In the genomic region with DNA sequence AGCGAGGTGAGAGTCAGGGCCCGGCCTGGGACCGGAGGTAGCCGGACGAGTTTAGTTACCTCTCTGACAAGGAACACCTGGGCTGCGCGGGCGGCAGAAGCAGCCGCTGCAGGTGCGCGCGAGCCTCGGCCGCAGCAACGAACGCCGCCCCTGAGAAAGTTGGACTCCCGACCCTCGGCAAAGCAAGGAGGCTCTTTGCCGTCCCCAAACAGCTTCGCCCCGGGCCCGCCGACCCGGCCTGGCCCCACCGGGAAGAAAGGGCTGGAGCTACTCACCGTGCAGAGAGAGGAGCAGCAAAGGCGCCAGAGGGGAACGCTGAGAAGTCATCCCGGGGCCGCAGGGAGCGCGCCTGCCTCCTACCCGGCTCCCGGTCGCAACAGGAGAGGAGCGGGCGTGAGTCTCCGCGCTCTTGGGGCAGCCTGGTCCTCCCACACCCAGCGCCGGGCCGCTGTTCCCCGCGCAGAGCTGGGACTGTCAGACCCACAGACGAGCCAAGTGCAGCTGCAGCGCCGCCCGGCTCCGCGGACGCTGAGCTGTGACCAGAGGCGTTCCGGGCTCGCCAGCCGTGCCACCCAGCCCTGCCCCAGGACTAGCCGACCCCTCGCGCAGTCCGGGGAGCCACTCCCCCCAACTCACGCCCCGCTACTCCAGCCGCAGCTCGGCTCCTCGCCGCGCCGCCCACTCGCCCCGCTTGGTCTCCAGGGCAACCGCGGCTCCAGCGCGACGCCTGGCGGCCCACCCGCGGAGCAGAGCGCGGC, we compare ENCODE assay signal across 9 cellular contexts. TPM values are rescaled to one million over a fixed set of nuclear protein-coding genes. Genes with fewer than 3 reads are reported as not detected.
DNase-seq lines count a peak whose midpoint lies in the region; ATAC-seq and TF ChIP-seq lines count a peak whose summit lies in the region.
"Had no signal": no experiment of that assay in that cellular context is flagged by ENCODE, and none has a peak within 500 bp of the region (broad histone marks: within the 10 kb centered on the region; RNA-seq: fewer than 3 reads in every experiment).

A gene with protein sequence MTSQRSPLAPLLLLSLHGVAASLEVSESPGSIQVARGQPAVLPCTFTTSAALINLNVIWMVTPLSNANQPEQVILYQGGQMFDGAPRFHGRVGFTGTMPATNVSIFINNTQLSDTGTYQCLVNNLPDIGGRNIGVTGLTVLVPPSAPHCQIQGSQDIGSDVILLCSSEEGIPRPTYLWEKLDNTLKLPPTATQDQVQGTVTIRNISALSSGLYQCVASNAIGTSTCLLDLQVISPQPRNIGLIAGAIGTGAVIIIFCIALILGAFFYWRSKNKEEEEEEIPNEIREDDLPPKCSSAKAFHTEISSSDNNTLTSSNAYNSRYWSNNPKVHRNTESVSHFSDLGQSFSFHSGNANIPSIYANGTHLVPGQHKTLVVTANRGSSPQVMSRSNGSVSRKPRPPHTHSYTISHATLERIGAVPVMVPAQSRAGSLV (minus strand): TSS at position 591 of the 758 bp plus-strand sequence. CDS start 264 bp downstream, at position 327.

- ATAC-seq in GM21381 (IDR thresholded peaks at IDR 0.05; ENCODE audit: unreplicated experiment) (peak; percentile 97), RWPE2 (ENCODE audit: low read depth) (peak; percentile 84), thoracic aorta (ENCODE audit: insufficient number of reproducible peaks, low FRiP score, low read depth) (peak; percentile 60)

- H3K4me3 ChIP-seq in HUES48 (ENCODE audit: low read depth, low read length) (peak within 1 kb of the TSS; percentile 87), RWPE2 (ENCODE audit: severe bottlenecking) (peak within 1 kb of the TSS; percentile 25), ovary (peak within 1 kb of the TSS; percentile 58), thoracic aorta (peak within 1 kb of the TSS; percentile 77)

- no peak within 1 kb of the TSS; the same call in 1 of the 2 replicates for H3K9ac ChIP-seq in HUES48 (ENCODE audit: low read depth, low read length)

- WGBS in ovary, 3 donors = 0 to 1% (median 0%) methylated on average over 52 to 80 of the region's 80 CpGs

- H3K9me3 ChIP-seq in HUES48 (ENCODE audit: control insufficient read depth, insufficient read depth, low read length) (no peaks in the 10 kb centered on the region), RWPE2 (ENCODE audit: severe bottlenecking) (peaks cover 2% of the 10 kb centered on the region), ovary (no peaks in the 10 kb centered on the region), thoracic aorta (no peaks in the 10 kb centered on the region)
- H3K9me3 ChIP-seq: neutrophil had no signal

- intact Hi-C loops in ovary (cut with DNase I) = loop anchor here in 3 of 4 donors (2.0 to 10.0 kb wide), 4 partner anchors 42 to 150 kb away; no protein-coding TSS in a partner anchor

- H3K4me1 ChIP-seq in HUES48 (ENCODE audit: control insufficient read depth, insufficient read depth, low read length) (no peaks in the 10 kb centered on the region), RWPE2 (ENCODE audit: insufficient read depth, poor library complexity, severe bottlenecking) (no peaks in the 10 kb centered on the region), ovary (ENCODE audit: insufficient read depth) (peaks cover 4% of the 10 kb centered on the region), thoracic aorta (ENCODE audit: control insufficient read depth in 1 of 2, low read depth in 2 of 2) (peaks cover 5 to 12% of the 10 kb centered on the region in 2 donors)

- peak; percentile 29 for TF ChIP-seq POLR2A in ovary (IDR thresholded peaks at IDR 0.05)

- no peak for TF ChIP-seq EP300 in ovary (IDR thresholded peaks at IDR 0.05)

- TF ChIP-seq CTCF in RWPE2 (IDR thresholded peaks at IDR 0.05; ENCODE audit: poor library complexity, severe bottlenecking) (peak; percentile 71), ovary (IDR thresholded peaks at IDR 0.05) (peak; percentile 41 to 93 (median 81)), thoracic aorta (IDR thresholded peaks at IDR 0.05) (peak; percentile 34)

- DNase-seq in D341Med (ENCODE audit: low spot score) (peak; percentile 95), RWPE2 (ENCODE audit: low spot score) (peak; percentile 54), glomerular visceral epithelial cell (ENCODE audit: extremely low spot score) (peak; percentile 46), ovary (peak; percentile 79 to 89 (median 86)), thoracic aorta (ENCODE audit: low spot score) (no peak)
- peak; percentile 65 for DNase-seq in activated naive CD4-positive, alpha-beta T cell treated with Interleukin-2 at 50 U/mL for 16 hours

- H3K27ac ChIP-seq in HUES48 (ENCODE audit: low read depth, low read length) (peak within 1 kb of the TSS; percentile 6), RWPE2 (ENCODE audit: poor library complexity, severe bottlenecking) (no peak within 1 kb of the TSS), ovary (peak within 1 kb of the TSS; percentile 79), thoracic aorta (no peak within 1 kb of the TSS)
- H3K27ac ChIP-seq: neutrophil had no signal

- H3K27me3 ChIP-seq in HUES48 (ENCODE audit: control insufficient read depth, insufficient read depth, low read length) (peaks cover 35% of the 10 kb centered on the region), RWPE2 (ENCODE audit: insufficient read depth, poor library complexity, severe bottlenecking) (peaks cover 46% of the 10 kb centered on the region), ovary (no peaks in the 10 kb centered on the region), thoracic aorta (replicated peaks; ENCODE audit: insufficient read depth) (no peaks in the 10 kb centered on the region)

- no peaks in the 10 kb centered on the region for H3K36me3 ChIP-seq in HUES48 (ENCODE audit: control insufficient read depth, insufficient read depth, low read length)
- H3K36me3 ChIP-seq in RWPE2 (ENCODE audit: low read depth) = no peaks in the 10 kb centered on the region
- H3K36me3 ChIP-seq in ovary = no peaks in the 10 kb centered on the region
- no peaks in the 10 kb centered on the region for H3K36me3 ChIP-seq in thoracic aorta
- H3K36me3 ChIP-seq: neutrophil had no signal

RNA-seq across cellular contexts. Expression of the gene that starts here (rescaled TPM):
- 10 to 100 TPM; 13.8 to 22.3 (median 18.0) TPM for total RNA-seq in ovary
- polyA plus RNA-seq in ovary = 10 to 100 TPM in 1 of 2 donors, 1 to 10 TPM in 1; 8.9 to 16.8 TPM
- total RNA-seq in thoracic aorta = under 1 TPM in 1 of 2 donors, not detected in 1; 0.71 TPM

Comparison
In these comparisons a context has a peak if more than half of its experiments do, and no peak if none do; other contexts are left out.
1. RNA of the gene that starts here (total RNA-seq): 13.8 to 22.3 TPM in ovary; 0.71 TPM in thoracic aorta; every median in the first group is over 4 times any median in the second.
2. Peak in ATAC-seq and H3K4me3 ChIP-seq in thoracic aorta; RNA of the gene not detected or under 1 TPM.
3. H3K27ac ChIP-seq: peak in HUES48 (single experiment) and ovary (2 of 2); none in RWPE2 (single experiment) and thoracic aorta (0 of 2).
4. H3K4me3 ChIP-seq: peak in every context shown above with its lines; median percentile 87 in HUES48; 77 in thoracic aorta; 58 in ovary; 25 in RWPE2.
5. Peak in every context shown above with its lines, with median percentiles within 50 percentile points of each other: ATAC-seq and CTCF ChIP-seq.